Comparison of ENCODE assay signal across 20 cellular contexts in genomic region chr7:27066148-27066547, GRCh38. TPM values are rescaled to one million over a fixed set of nuclear protein-coding genes. Genes with fewer than 3 reads are reported as not detected.
DNase-seq lines count a peak whose midpoint lies in the region; ATAC-seq lines count a peak whose summit lies in the region.
"Had no signal": no experiment of that assay in that cellular context is flagged by ENCODE, and none has a peak within 500 bp of the region (broad histone marks: within the 10 kb centered on the region; RNA-seq: fewer than 3 reads in every experiment).

No MANE protein-coding gene starts in this region.

- no peak overlapping the region for H2BK120ac ChIP-seq in mesenchymal stem cell (ENCODE audit: low read depth, low read length)

- no peak overlapping the region for H2BK12ac ChIP-seq in mesenchymal stem cell (ENCODE audit: low read length in 2 of 2)

- H3K27ac ChIP-seq in mesenchymal stem cell (ENCODE audit: low read length, poor library complexity, severe bottlenecking) = no peak overlapping the region
- no peak overlapping the region for H3K27ac ChIP-seq in naive thymus-derived CD4-positive, alpha-beta T cell (ENCODE audit: low read depth, low read length)
- H3K27ac ChIP-seq: C4-2B, HL-60, tibial nerve had no signal

- H3K18ac ChIP-seq in mesenchymal stem cell (ENCODE audit: low read depth in 1 of 2, low read length in 2 of 2) = no peak overlapping the region

- POLR2A ChIA-PET in naive thymus-derived CD4-positive, alpha-beta T cell (lab: Charles Lee) = no interaction called here

- no peaks in the 10 kb centered on the region for H3K9me3 ChIP-seq in mesenchymal stem cell (ENCODE audit: control insufficient read depth, low read length)
- no peaks in the 10 kb centered on the region for H3K9me3 ChIP-seq in naive thymus-derived CD4-positive, alpha-beta T cell (ENCODE audit: control insufficient read depth in 2 of 3, low read length in 3 of 3)
- H3K9me3 ChIP-seq: tibial nerve had no signal

- no peak overlapping the region for H2AK5ac ChIP-seq in mesenchymal stem cell (ENCODE audit: low read length, severe bottlenecking)

- no peaks in the 10 kb centered on the region for H3K27me3 ChIP-seq in mesenchymal stem cell (ENCODE audit: control insufficient read depth in 1 of 2, insufficient read depth in 1 of 2, low read length in 2 of 2)
- H3K27me3 ChIP-seq in naive thymus-derived CD4-positive, alpha-beta T cell (ENCODE audit: control insufficient read depth in 2 of 2, insufficient read depth in 2 of 2, low read length in 2 of 2) = peaks cover 0 to 5% of the 10 kb centered on the region in 2 donors
- H3K27me3 ChIP-seq: tibial nerve had no signal

- no peak overlapping the region for H3K14ac ChIP-seq in mesenchymal stem cell (ENCODE audit: low read length in 2 of 2)

- H2BK5ac ChIP-seq in mesenchymal stem cell (ENCODE audit: low read depth, low read length, poor library complexity, severe bottlenecking) = no peak overlapping the region

- H3K27ac Mint-ChIP-seq in naive thymus-derived CD4-positive, alpha-beta T cell = no peak overlapping the region
- H3K27ac Mint-ChIP-seq: T-helper 2 cell treated with Interferon-gamma antibody and Interleukin-4, amounts not matched to agents 5 μg/mL and 100 μg/mL, for 36 hours had no signal

- no peaks in the 10 kb centered on the region for H3K79me1 ChIP-seq in mesenchymal stem cell (replicated peaks; ENCODE audit: low read length, poor library complexity, severe bottlenecking)

- no peak overlapping the region for H3K9ac ChIP-seq in mesenchymal stem cell (ENCODE audit: low read length)

- ATAC-seq in naive thymus-derived CD4-positive, alpha-beta T cell = no peak
- no peak for ATAC-seq in GM21576 (IDR thresholded peaks at IDR 0.05; ENCODE audit: unreplicated experiment)
- ATAC-seq: left lobe of liver had no signal

- H3K9me3 Mint-ChIP-seq in naive thymus-derived CD4-positive, alpha-beta T cell = no peaks in the 10 kb centered on the region
- H3K9me3 Mint-ChIP-seq: T-helper 2 cell treated with Interferon-gamma antibody and Interleukin-4, amounts not matched to agents 5 μg/mL and 100 μg/mL, for 36 hours had no signal

- DNase-seq in EL (peak; percentile 93), LHCN-M2 (ENCODE audit: low read depth) (peak; percentile 38), dermis blood vessel endothelial cell (peak; percentile 40), mesenchymal stem cell (peak; percentile 44), NCI-H1092 treated with DMSO at 0.1 percent for 48 hours (lab: John Stamatoyannopoulos, UW) (no peak), NCI-H510A treated with DMSO at 0.1 percent for 48 hours (lab: John Stamatoyannopoulos, UW) (no peak)
- no peak for DNase-seq in naive thymus-derived CD4-positive, alpha-beta T cell
- DNase-seq: activated CD8-positive, alpha-beta memory T cell treated with anti-CD3 and anti-CD28 coated beads, Interleukin-2, amount 50 U/mL, for 4 hours; aorta; cortex of kidney; erythroblast; NCI-H1436; NCI-H2227 treated with DMSO at 0.1 percent for 48 hours had no signal

- CTCF ChIA-PET in naive thymus-derived CD4-positive, alpha-beta T cell (lab: Charles Lee) = no interaction called here

- WGBS in mesenchymal stem cell = 63% methylated on average over 2 of the region's 3 CpGs

- H3K4ac ChIP-seq in mesenchymal stem cell (ENCODE audit: low read depth in 1 of 2, low read length in 2 of 2) = no peak overlapping the region

- H4K91ac ChIP-seq in mesenchymal stem cell (ENCODE audit: low read length) = no peak overlapping the region

- H3K4me2 ChIP-seq in mesenchymal stem cell (ENCODE audit: low read length, poor library complexity, severe bottlenecking) = no peak overlapping the region

- H3K36me3 ChIP-seq in mesenchymal stem cell (ENCODE audit: control insufficient read depth in 1 of 2, insufficient read depth in 2 of 2, low read depth in 1 of 2, low read length in 2 of 2) = no peaks in the 10 kb centered on the region
- no peaks in the 10 kb centered on the region for H3K36me3 ChIP-seq in naive thymus-derived CD4-positive, alpha-beta T cell (ENCODE audit: control insufficient read depth in 2 of 3, insufficient read depth in 3 of 3, low read length in 3 of 3)
- H3K36me3 ChIP-seq: tibial nerve had no signal

- H3K23ac ChIP-seq in mesenchymal stem cell (ENCODE audit: low read length in 2 of 2) = no peak overlapping the region

- H2BK15ac ChIP-seq in mesenchymal stem cell (ENCODE audit: low read depth, poor library complexity, severe bottlenecking) = no peak overlapping the region

- H3K27me3 Mint-ChIP-seq in naive thymus-derived CD4-positive, alpha-beta T cell = peaks cover under 1 to 25% (median 6%) of the 10 kb centered on the region in 5 donors

- no peaks in the 10 kb centered on the region for H3K4me1 ChIP-seq in mesenchymal stem cell (ENCODE audit: control insufficient read depth, insufficient read depth, low read depth, low read length)
- no peaks in the 10 kb centered on the region for H3K4me1 ChIP-seq in naive thymus-derived CD4-positive, alpha-beta T cell (ENCODE audit: control insufficient read depth in 2 of 2, insufficient read depth in 2 of 2, low read length in 2 of 2)

- no peak overlapping the region for H4K8ac ChIP-seq in mesenchymal stem cell (ENCODE audit: low read length)

- intact Hi-C loops in naive thymus-derived CD4-positive, alpha-beta T cell (cut with micrococcal nuclease) = no loop called here

- H3K4me1 Mint-ChIP-seq in naive thymus-derived CD4-positive, alpha-beta T cell = peaks cover 0 to 12% (median 6%) of the 10 kb centered on the region in 7 donors

- no peak overlapping the region for H2AFZ ChIP-seq in mesenchymal stem cell (ENCODE audit: low read depth, low read length)

- H3K4me3 Mint-ChIP-seq in naive thymus-derived CD4-positive, alpha-beta T cell = no peak overlapping the region
- H3K4me3 Mint-ChIP-seq: T-helper 2 cell treated with Interferon-gamma antibody and Interleukin-4, amounts not matched to agents 5 μg/mL and 100 μg/mL, for 36 hours had no signal

- H3K4me3 ChIP-seq in mesenchymal stem cell (ENCODE audit: insufficient read depth in 1 of 2, low read depth in 1 of 2, low read length in 2 of 2) = no peak overlapping the region
- H3K4me3 ChIP-seq in naive thymus-derived CD4-positive, alpha-beta T cell (ENCODE audit: low read length) = no peak overlapping the region
- H3K4me3 ChIP-seq: tibial nerve had no signal

- no peaks in the 10 kb centered on the region for H3K36me3 Mint-ChIP-seq in naive thymus-derived CD4-positive, alpha-beta T cell

RNA-seq across cellular contexts. Expression of gene HOXA1, which starts 29.7 kb away (rescaled TPM):
- total RNA-seq in LHCN-M2 (2014; rRNA removed) = 3.7 and 5.9 TPM in 2 replicates
- 3.0 TPM for polyA plus RNA-seq in LHCN-M2 (2012)
- total RNA-seq in dermis blood vessel endothelial cell = 0.68 and 0.84 TPM in 2 replicates
- polyA plus RNA-seq in mesenchymal stem cell (2013, experiment 1 of 2) = 1.6 TPM
- polyA plus RNA-seq in mesenchymal stem cell (2013, experiment 2 of 2) = 1.5 TPM
- 1 to 10 TPM in 1 of 5 experiments, under 1 TPM in 3, not detected in 1; 0.10 to 1.1 (median 0.41) TPM for total RNA-seq in naive thymus-derived CD4-positive, alpha-beta T cell
- polyA plus RNA-seq in naive thymus-derived CD4-positive, alpha-beta T cell = under 1 TPM; 0.09 to 0.18 TPM
- total RNA-seq: skeletal muscle tissue had no signal

RNA-seq across cellular contexts. Expression of gene HOXA2, which starts 36.3 kb away (rescaled TPM):
- 0.46 and 0.51 TPM in 2 replicates for total RNA-seq in LHCN-M2 (2014; rRNA removed)
- 0.23 TPM for polyA plus RNA-seq in LHCN-M2 (2012)
- total RNA-seq in dermis blood vessel endothelial cell = 0.33 and 0.34 TPM in 2 replicates
- polyA plus RNA-seq in mesenchymal stem cell (2013, experiment 1 of 2) = 0.51 TPM
- polyA plus RNA-seq in mesenchymal stem cell (2013, experiment 2 of 2) = 0.58 TPM
- not detected for total RNA-seq in naive thymus-derived CD4-positive, alpha-beta T cell
- not detected for polyA plus RNA-seq in naive thymus-derived CD4-positive, alpha-beta T cell

Comparison
In these comparisons a context has a peak if more than half of its experiments do, and no peak if none do; other contexts are left out.
1. DNase-seq: peak in EL (single experiment), LHCN-M2 (single experiment), dermis blood vessel endothelial cell (single experiment) and mesenchymal stem cell (single experiment); none in NCI-H1092 treated with DMSO at 0.1 percent for 48 hours (single experiment), naive thymus-derived CD4-positive, alpha-beta T cell (0 of 9) and NCI-H510A treated with DMSO at 0.1 percent for 48 hours (single experiment).